ENCODE assay signal across 8 cellular contexts in the genomic region with DNA sequence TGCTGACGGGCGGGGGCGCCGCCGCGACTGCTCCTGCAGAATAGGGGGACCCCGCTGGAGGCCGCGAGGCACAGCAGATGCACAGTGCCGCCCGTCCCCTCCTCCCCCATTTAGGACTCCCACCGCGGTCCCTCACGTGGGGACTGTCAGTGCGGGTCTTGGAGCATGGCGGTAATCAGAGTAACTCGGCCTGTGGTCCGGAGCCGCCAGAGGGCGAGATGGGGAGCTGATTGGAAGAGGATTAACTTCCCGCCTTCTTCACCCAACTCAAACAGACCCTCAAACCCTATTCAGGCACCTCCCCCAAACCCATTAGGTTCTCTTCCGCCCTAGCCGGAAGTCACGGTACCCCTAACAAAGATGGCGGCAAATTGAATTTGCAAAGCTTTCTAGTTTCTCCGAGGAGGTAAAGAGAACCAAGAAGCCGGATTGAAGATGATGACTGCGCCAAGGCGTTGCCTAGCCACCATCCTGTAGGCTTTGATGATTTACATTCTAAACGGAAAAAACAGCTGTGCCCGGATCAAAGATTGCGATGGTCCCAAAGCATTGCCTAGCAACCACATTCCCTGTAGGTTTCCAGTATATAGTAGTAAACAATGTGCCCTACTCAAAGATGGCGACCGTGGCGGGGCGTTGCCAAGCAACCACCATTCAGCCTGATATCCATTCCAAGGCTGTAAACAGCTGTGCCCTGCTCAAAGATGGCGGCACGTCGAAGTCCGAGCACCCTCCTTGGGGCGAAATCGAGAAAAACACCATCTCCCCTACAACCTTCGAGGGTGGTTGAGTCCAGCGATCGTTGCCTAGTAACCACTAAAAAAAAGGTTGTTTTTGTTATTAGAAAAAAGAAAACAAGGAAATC. TPM values are rescaled to one million over a fixed set of nuclear protein-coding genes. Genes with fewer than 3 reads are reported as not detected.
DNase-seq lines count a peak whose midpoint lies in the region; TF ChIP-seq lines count a peak whose summit lies in the region.

A gene with protein sequence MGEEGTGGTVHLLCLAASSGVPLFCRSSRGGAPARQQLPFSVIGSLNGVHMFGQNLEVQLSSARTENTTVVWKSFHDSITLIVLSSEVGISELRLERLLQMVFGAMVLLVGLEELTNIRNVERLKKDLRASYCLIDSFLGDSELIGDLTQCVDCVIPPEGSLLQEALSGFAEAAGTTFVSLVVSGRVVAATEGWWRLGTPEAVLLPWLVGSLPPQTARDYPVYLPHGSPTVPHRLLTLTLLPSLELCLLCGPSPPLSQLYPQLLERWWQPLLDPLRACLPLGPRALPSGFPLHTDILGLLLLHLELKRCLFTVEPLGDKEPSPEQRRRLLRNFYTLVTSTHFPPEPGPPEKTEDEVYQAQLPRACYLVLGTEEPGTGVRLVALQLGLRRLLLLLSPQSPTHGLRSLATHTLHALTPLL (minus strand): TSS at position 296 of the 865 bp plus-strand sequence. CDS start 186 bp downstream, at position 110.

- H3K36me3 ChIP-seq in SK-N-MC (ENCODE audit: insufficient read depth, low read length) = peaks cover under 1% of the 10 kb centered on the region; the same call in 1 of the 2 replicates
- H3K36me3 ChIP-seq in neutrophil = no peaks in the 10 kb centered on the region

- H3K27me3 ChIP-seq in neutrophil = no peaks in the 10 kb centered on the region

- no peaks in the 10 kb centered on the region for H3K9me3 ChIP-seq in SK-N-MC (ENCODE audit: low read depth, low read length)
- H3K9me3 ChIP-seq in neutrophil = no peaks in the 10 kb centered on the region

- H3K27ac ChIP-seq in SK-N-MC = peak within 1 kb of the TSS; percentile 84
- H3K27ac ChIP-seq in neutrophil = peak within 1 kb of the TSS; percentile 93

- H3K9ac ChIP-seq in SK-N-MC (ENCODE audit: insufficient read length) = peak within 1 kb of the TSS; percentile 80

- TF ChIP-seq CTCF in neutrophil (IDR thresholded peaks at IDR 0.05) (no peak), subcutaneous adipose tissue (IDR thresholded peaks at IDR 0.05; ENCODE audit: low read depth) (no peak)

- peak within 1 kb of the TSS; percentile 87 for H3K4me3 ChIP-seq in SK-N-MC
- H3K4me3 ChIP-seq in neutrophil (ENCODE audit: low read depth in 1 of 2, low read length in 1 of 2) = peak within 1 kb of the TSS; percentile 64 to 74

- peak; percentile 96 for DNase-seq in DMS153 treated with DMSO at 0.1 percent for 48 hours (lab: John Stamatoyannopoulos, UW; ENCODE audit: unreplicated experiment)
- DNase-seq in H4 (ENCODE audit: low spot score) = peak; percentile 100
- peak; percentile 99 for DNase-seq in NAMALWA (ENCODE audit: low spot score)
- peak; percentile 96 for DNase-seq in SK-N-MC (ENCODE audit: low read depth, low spot score)
- peak; percentile 87 for DNase-seq in activated naive CD4-positive, alpha-beta T cell treated with anti-CD3 and anti-CD28 coated beads, Interleukin-2, amount 50 U/mL, for 16 hours
- peak; percentile 91 for DNase-seq in germinal center (ENCODE audit: low spot score)

- H3K4me1 ChIP-seq in neutrophil (ENCODE audit: control insufficient read depth in 1 of 2, insufficient read depth in 1 of 2, low read depth in 1 of 2, low read length in 1 of 2) = peaks cover 36 to 47% of the 10 kb centered on the region in 2 experiments

RNA-seq across cellular contexts. Expression of the gene that starts here (rescaled TPM):
- 26.2 and 31.7 TPM in 2 replicates for total RNA-seq in H4 (2014; rRNA removed; shearing (Covaris generic))
- 10 to 100 TPM in 3 of 4 donors, 1 to 10 TPM in 1; 6.7 to 18.6 (median 13.3) TPM for total RNA-seq in subcutaneous adipose tissue

Comparison
In these comparisons a context has a peak if more than half of its experiments do, and no peak if none do; other contexts are left out.
1. Peak in every context shown above with its lines: DNase-seq, H3K4me3 ChIP-seq and H3K27ac ChIP-seq.